Comparison of ENCODE assay signal across 34 cellular contexts in the genomic region with DNA sequence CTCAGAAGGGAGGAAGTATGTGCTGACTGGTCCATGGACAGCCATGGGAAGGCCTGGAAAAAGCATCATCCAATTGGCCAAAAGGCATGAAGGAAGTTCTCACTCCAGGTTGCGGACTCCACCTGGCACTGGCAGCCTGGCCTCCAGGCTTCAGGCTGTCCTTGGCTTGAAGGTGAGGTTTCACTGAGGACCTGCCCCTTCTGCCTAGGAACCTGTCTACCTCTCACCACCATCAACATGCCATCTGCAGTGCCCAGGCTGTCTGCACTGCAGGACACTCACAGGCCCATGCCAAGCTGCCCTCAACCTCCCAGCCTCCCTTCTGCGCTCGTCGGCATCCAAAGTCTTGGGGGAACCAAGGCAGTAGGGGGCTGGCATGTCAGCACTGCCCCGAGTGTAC.
"Had no signal": no experiment of that assay in that cellular context is flagged by ENCODE, and none has a peak within 500 bp of the region (broad histone marks: within the 10 kb centered on the region; RNA-seq: fewer than 3 reads in every experiment).

No MANE protein-coding gene starts in this region.

- H3K4me1 ChIP-seq: adrenal gland, ascending aorta had no signal

- ATAC-seq: activated CD8-positive, alpha-beta T cell treated with anti-CD3 and anti-CD28 coated beads for 36 hours; activated naive CD4-positive, alpha-beta T cell treated with anti-CD3 and anti-CD28 coated beads, Interleukin-2, amount 50 U/mL, for 72 hours; activated T-cell treated with anti-CD3 and anti-CD28 coated beads, Interleukin-2, amount 50 U/mL, for 4 hours; activated T-cell treated with anti-CD3 and anti-CD28 coated beads, Interleukin-2, amount 50 U/mL, for 72 hours; activated T-helper 17 cell treated with anti-CD3 and anti-CD28 coated beads, Interleukin-2, amount 50 U/mL, for 72 hours had no signal

- FAIRE-seq: bronchial epithelial cell, TTC549 had no signal

- DNase-seq: activated B cell treated with CpG ODN at 0.5 μM for 24 hours; activated CD4-positive, alpha-beta memory T cell treated with anti-CD3 and anti-CD28 coated beads for 36 hours; activated CD4-positive, alpha-beta T cell treated with anti-CD3 and anti-CD28 coated beads for 4 hours; activated CD4-positive, alpha-beta T cell treated with anti-CD3 and anti-CD28 coated beads, Interleukin-2, amount 10 ng/mL, durations not matched to agents 24 days and 14 days; activated CD4-positive, alpha-beta T cell treated with anti-CD3 and anti-CD28 coated beads, Interleukin-2, amount 50 U/mL, for 1 hour; activated CD4-positive, alpha-beta T cell treated with anti-CD3 and anti-CD28 coated beads, Interleukin-2, amount 50 U/mL, for 4 hours; activated CD4-positive, CD25-positive, alpha-beta regulatory T cell treated with anti-CD3 and anti-CD28 coated beads, Interleukin-2, amount 50 U/mL, for 72 hours; activated CD8-positive, alpha-beta memory T cell treated with anti-CD3 and anti-CD28 coated beads, Interleukin-2, amount 50 U/mL, for 4 hours; activated CD8-positive, alpha-beta T cell treated with anti-CD3 and anti-CD28 coated beads for 36 hours; activated effector memory CD4-positive, alpha-beta T cell treated with anti-CD3 and anti-CD28 coated beads, Interleukin-2, amount 50 U/mL, for 16 hours; activated gamma-delta T cell treated with Interleukin-2 at 50 U/mL for 16 hours; activated naive CD4-positive, alpha-beta T cell; activated naive CD4-positive, alpha-beta T cell treated with anti-CD3 and anti-CD28 coated beads for 36 hours; activated naive CD4-positive, alpha-beta T cell treated with anti-CD3 and anti-CD28 coated beads, Interleukin-2, amount 50 U/mL, for 16 hours; activated naive CD8-positive, alpha-beta T cell treated with anti-CD3 and anti-CD28 coated beads for 36 hours; activated T-cell treated with anti-CD3 and anti-CD28 coated beads for 4 hours; activated T-cell treated with anti-CD3 and anti-CD28 coated beads, Interleukin-2, amount 50 U/mL, for 1 hour; activated T-cell treated with anti-CD3 and anti-CD28 coated beads, Interleukin-2, amount 50 U/mL, for 4 hours; activated T-cell treated with anti-CD3 and anti-CD28 coated beads, Interleukin-2, amount 50 U/mL, for 72 hours; adrenal gland; amygdala; anterior cingulate cortex; caudate nucleus; cerebellar nuclear complex; T-helper 1 cell; T-helper 2 cell; T-helper 9 cell had no signal

- H3K4me3 ChIP-seq: adrenal gland, ascending aorta, cardiac muscle cell had no signal

- H3K27ac ChIP-seq: adrenal gland, ascending aorta, cardiac muscle cell, VCaP had no signal

- H3K27me3 ChIP-seq: adrenal gland, ascending aorta, cardiac muscle cell had no signal
